ENCODE assay signal across 17 cellular contexts in genomic region chr17:55443904-55444303, GRCh38. TPM values are rescaled to one million over a fixed set of nuclear protein-coding genes. Genes with fewer than 3 reads are reported as not detected.
DNase-seq lines count a peak whose midpoint lies in the region; ATAC-seq and TF ChIP-seq lines count a peak whose summit lies in the region.
"Had no signal": no experiment of that assay in that cellular context is flagged by ENCODE, and none has a peak within 500 bp of the region (broad histone marks: within the 10 kb centered on the region; RNA-seq: fewer than 3 reads in every experiment).

No MANE protein-coding gene starts in this region.

- H3K27me3 Mint-ChIP-seq in GM23338 (ENCODE audit: insufficient read depth, low read depth, poor library complexity) (peaks cover 2% of the 10 kb centered on the region), nephron (ENCODE audit: low read depth) (no peaks in the 10 kb centered on the region), CD14-positive monocyte (ENCODE audit: low read depth in 3 of 3) (peaks cover 2% of the 10 kb centered on the region in 3 donors)
- H3K27me3 Mint-ChIP-seq: B cell had no signal

- H3K36me3 ChIP-seq in GM23338 (ENCODE audit: insufficient read depth) (no peaks in the 10 kb centered on the region), esophagus muscularis mucosa (no peaks in the 10 kb centered on the region), testis (ENCODE audit: low read depth, missing control alignments) (no peaks in the 10 kb centered on the region)

- no peak overlapping the region for H3K4me2 ChIP-seq in GM23338

- H3K9me3 ChIP-seq in esophagus muscularis mucosa = no peaks in the 10 kb centered on the region
- no peaks in the 10 kb centered on the region for H3K9me3 ChIP-seq in testis

- TF ChIP-seq EP300 in esophagus muscularis mucosa (IDR thresholded peaks at IDR 0.05) = no peak

- no peaks in the 10 kb centered on the region for H3K9me2 ChIP-seq in GM23338 (ENCODE audit: insufficient read depth)

- ATAC-seq in GM23338 = no peak
- ATAC-seq: K562 had no signal

- no peaks in the 10 kb centered on the region for H3K36me3 Mint-ChIP-seq in GM23338 (ENCODE audit: low read depth)
- no peaks in the 10 kb centered on the region for H3K36me3 Mint-ChIP-seq in nephron (ENCODE audit: low read depth)
- H3K36me3 Mint-ChIP-seq in CD14-positive monocyte = no peaks in the 10 kb centered on the region

- H3K27ac Mint-ChIP-seq in GM23338 (no peak overlapping the region), nephron (peak overlapping the region; percentile 78 to 93 (median 86)), CD14-positive monocyte (no peak overlapping the region)
- H3K27ac Mint-ChIP-seq: CD4-positive, alpha-beta T cell had no signal

- H3K4me3 Mint-ChIP-seq in GM23338 (no peak overlapping the region), nephron (no peak overlapping the region), CD14-positive monocyte (no peak overlapping the region)
- H3K4me3 Mint-ChIP-seq: B cell; CD4-positive, alpha-beta T cell had no signal

- H3K27ac ChIP-seq in GM23338 (ENCODE audit: low read depth) (no peak overlapping the region), esophagus muscularis mucosa (replicated peaks in 1 of 4) (peak overlapping the region; percentile 78 to 92 (median 86)), testis (peak overlapping the region; percentile 0 to 53)

- DNase-seq in GM23338 (ENCODE audit: low spot score) (no peak), esophagus muscularis mucosa (ENCODE audit: extremely low spot score) (no peak), testis (no peak), posterior vena cava (ENCODE audit: low spot score) (no peak), CD14-positive monocyte (ENCODE audit: low spot score) (no peak), NCI-H187 treated with DMSO at 0.1 percent for 48 hours (lab: John Stamatoyannopoulos, UW) (no peak)
- DNase-seq: Calu3; CD4-positive, alpha-beta T cell; MV-4-11; NCI-H1417; NCI-H1930; NCI-H2171; NCI-H446; NCI-H69 had no signal

- peak overlapping the region; percentile 76 for H2AFZ ChIP-seq in GM23338

- H3K4me1 Mint-ChIP-seq in GM23338 (peaks cover 27% of the 10 kb centered on the region), nephron (peaks cover 49% of the 10 kb centered on the region), CD14-positive monocyte (peaks cover 10% of the 10 kb centered on the region)

- TF ChIP-seq POLR2A in esophagus muscularis mucosa (IDR thresholded peaks at IDR 0.05; ENCODE audit: low read depth) (no peak), testis (IDR thresholded peaks at IDR 0.05) (no peak)

- H3K27me3 ChIP-seq in GM23338 (ENCODE audit: insufficient read depth) (no peaks in the 10 kb centered on the region), esophagus muscularis mucosa (no peaks in the 10 kb centered on the region), testis (no peaks in the 10 kb centered on the region)

- H3K79me2 ChIP-seq in GM23338 (replicated peaks; ENCODE audit: insufficient read depth) = no peaks in the 10 kb centered on the region

- TF ChIP-seq CTCF in GM23338 (conservative IDR thresholded peaks at IDR 0.05; ENCODE audit: low read depth in 2 of 2) = no peak
- TF ChIP-seq CTCF in esophagus muscularis mucosa (IDR thresholded peaks at IDR 0.05) = no peak
- TF ChIP-seq CTCF in nephron (IDR thresholded peaks at IDR 0.05; ENCODE audit: unreplicated experiment in 3 of 3) = no peak
- no peak for TF ChIP-seq CTCF in testis (IDR thresholded peaks at IDR 0.05)
- no peak for TF ChIP-seq CTCF in CD14-positive monocyte (IDR thresholded peaks at IDR 0.05)

- H4K20me1 ChIP-seq in GM23338 (replicated peaks; ENCODE audit: insufficient read depth) = no peaks in the 10 kb centered on the region

- H3K4me1 ChIP-seq in GM23338 (ENCODE audit: insufficient read depth) = peaks cover 12% of the 10 kb centered on the region
- H3K4me1 ChIP-seq in esophagus muscularis mucosa = peaks cover 14 to 86% (median 80%) of the 10 kb centered on the region in 4 donors
- H3K4me1 ChIP-seq in testis = peaks cover 43% of the 10 kb centered on the region

- no peaks in the 10 kb centered on the region for H3F3A ChIP-seq in GM23338 (replicated peaks; ENCODE audit: low read depth)

- intact Hi-C loops in esophagus muscularis mucosa (cut with DNase I) (no loop called here), testis (cut with DNase I; ENCODE audit: low total_unique reads) (no loop called here), posterior vena cava (cut with DNase I) (no loop called here), CD14-positive monocyte (cut with micrococcal nuclease) (no loop called here)

- 94% methylated on average over 10 of the region's 10 CpGs for WGBS in esophagus muscularis mucosa
- 85% methylated on average over 10 of the region's 10 CpGs for WGBS in testis, 2 donors

- H3K4me3 ChIP-seq in GM23338 = no peak overlapping the region
- no peak overlapping the region for H3K4me3 ChIP-seq in esophagus muscularis mucosa
- no peak overlapping the region for H3K4me3 ChIP-seq in testis
- H3K4me3 ChIP-seq: K562 had no signal

- H3K9me3 Mint-ChIP-seq in GM23338 (no peaks in the 10 kb centered on the region), nephron (no peaks in the 10 kb centered on the region), CD14-positive monocyte (no peaks in the 10 kb centered on the region)
- H3K9me3 Mint-ChIP-seq: CD4-positive, alpha-beta T cell had no signal

TF ChIP-seq in GM23338, 12 proteins besides CTCF, POLR2A, EP300 and RAD21:
- no peak for TF ChIP-seq STAT1 (IDR thresholded peaks at IDR 0.05; ENCODE audit: unreplicated experiment)
- no peak for TF ChIP-seq ZNF462 (CRISPR knock-in tag; IDR thresholded peaks at IDR 0.05)

RNA-seq across cellular contexts. Expression of gene MMD, which starts 22.3 kb away (rescaled TPM):
- 47.0 and 54.8 TPM in 2 replicates for total RNA-seq in GM23338 (2014; rRNA removed; shearing (Covaris generic))
- polyA plus RNA-seq in GM23338 (2016; fragmentation: Nextera tagmentation; extraction: Ambion mirVana) = 40.0 and 46.4 TPM in 2 replicates
- 10 to 100 TPM; 28.5 to 43.9 (median 32.4) TPM for total RNA-seq in esophagus muscularis mucosa
- 10 to 100 TPM; 53.7 to 73.1 TPM for total RNA-seq in testis
- 38.3 TPM for polyA plus RNA-seq in testis (ENCODE audit: insufficient read depth, low read depth, low replicate concordance)
- 10 to 100 TPM in 1 of 2 donors, 1 to 10 TPM in 1; 8.0 to 18.2 TPM for total RNA-seq in posterior vena cava
- polyA plus RNA-seq in CD14-positive monocyte = 1 to 10 TPM; 3.4 to 4.6 TPM

Comparison
In these comparisons a context has a peak if more than half of its experiments do, and no peak if none do; other contexts are left out.
1. H3K27ac Mint-ChIP-seq: peak in nephron (3 of 3); none in GM23338 (single experiment) and CD14-positive monocyte (0 of 7).